In genomic region chr12:6569312-6569711, GRCh38 we compare ENCODE assay signal across 12 cellular contexts. TPM values are rescaled to one million over a fixed set of nuclear protein-coding genes. Genes with fewer than 3 reads are reported as not detected.
DNase-seq lines count a peak whose midpoint lies in the region; ATAC-seq and TF ChIP-seq lines count a peak whose summit lies in the region.
"Had no signal": no experiment of that assay in that cellular context is flagged by ENCODE, and none has a peak within 500 bp of the region (broad histone marks: within the 10 kb centered on the region; RNA-seq: fewer than 3 reads in every experiment).

No MANE protein-coding gene starts in this region.

- POLR2A ChIA-PET in activated CD4-positive, alpha-beta memory T cell treated with anti-CD3 and anti-CD28 coated beads for 36 hours (lab: Charles Lee): interaction anchor here (1.5 kb wide), 1 partner anchor 37 kb away, joined by 4 read pairs; no protein-coding TSS in a partner anchor

- H3K36me3 ChIP-seq in ovary: no peaks in the 10 kb centered on the region

- intact Hi-C loops in activated CD4-positive, alpha-beta memory T cell treated with anti-CD3 and anti-CD28 coated beads for 36 hours (cut with micrococcal nuclease): no loop called here
- intact Hi-C loops in ovary (cut with DNase I): loop anchor here in 3 of 4 donors (5.0 to 10.0 kb wide), 3 partner anchors 33 to 85 kb away; partner anchors contain the start of gene ACRBP (in 1 of the 3)

- no peaks in the 10 kb centered on the region for H3K27me3 Mint-ChIP-seq in stimulated activated naive CD8-positive, alpha-beta T cell treated with anti-CD3 and anti-CD28 coated beads, Interleukin-15, Interleukin-2, amounts not matched to agents 100 ng/mL and 50 ng/mL, for 24 hours
- H3K27me3 Mint-ChIP-seq in activated CD4-positive, alpha-beta memory T cell treated with anti-CD3 and anti-CD28 coated beads for 36 hours: no peaks in the 10 kb centered on the region
- no peaks in the 10 kb centered on the region for H3K27me3 Mint-ChIP-seq in mesothelial cell of epicardium (ENCODE audit: low read depth)

- TF ChIP-seq CTCF in mesothelial cell of epicardium (IDR thresholded peaks at IDR 0.05; ENCODE audit: unreplicated experiment) (no peak), ovary (IDR thresholded peaks at IDR 0.05) (no peak)

- CTCF ChIA-PET in activated CD4-positive, alpha-beta memory T cell treated with anti-CD3 and anti-CD28 coated beads for 36 hours (lab: Charles Lee): interaction anchor here (1.3 to 1.6 kb wide), 3 partner anchors 11 to 32 kb away, joined by 3 to 4 read pairs (median 4); no protein-coding TSS in a partner anchor

- WGBS in ovary, 3 donors: 65 to 75% (median 66%) methylated on average over 12 of the region's 12 CpGs

- ATAC-seq in stimulated activated naive CD8-positive, alpha-beta T cell treated with anti-CD3 and anti-CD28 coated beads, Interleukin-15, Interleukin-2, amounts not matched to agents 100 U/mL and 50 U/mL, for 24 hours: no peak
- ATAC-seq in HG02852 (IDR thresholded peaks at IDR 0.05; ENCODE audit: unreplicated experiment): no peak

- TF ChIP-seq EP300 in ovary (IDR thresholded peaks at IDR 0.05): no peak

- TF ChIP-seq POLR2A in ovary (IDR thresholded peaks at IDR 0.05): no peak

- H3K4me3 ChIP-seq in ovary: no peak overlapping the region

- peaks cover 4% of the 10 kb centered on the region for H3K4me1 ChIP-seq in ovary (ENCODE audit: insufficient read depth)
- H3K4me1 ChIP-seq: colonic mucosa had no signal

- peaks cover 75% of the 10 kb centered on the region for H3K36me3 Mint-ChIP-seq in stimulated activated naive CD8-positive, alpha-beta T cell treated with anti-CD3 and anti-CD28 coated beads, Interleukin-15, Interleukin-2, amounts not matched to agents 100 ng/mL and 50 ng/mL, for 24 hours (ENCODE audit: low read depth)
- H3K36me3 Mint-ChIP-seq in activated CD4-positive, alpha-beta memory T cell treated with anti-CD3 and anti-CD28 coated beads for 36 hours: peaks cover 61% of the 10 kb centered on the region
- peaks cover 44% of the 10 kb centered on the region for H3K36me3 Mint-ChIP-seq in mesothelial cell of epicardium

- peak overlapping the region; percentile 48 for H3K27ac Mint-ChIP-seq in stimulated activated naive CD8-positive, alpha-beta T cell treated with anti-CD3 and anti-CD28 coated beads, Interleukin-15, Interleukin-2, amounts not matched to agents 100 ng/mL and 50 ng/mL, for 24 hours
- H3K27ac Mint-ChIP-seq in activated CD4-positive, alpha-beta memory T cell treated with anti-CD3 and anti-CD28 coated beads for 36 hours: peak overlapping the region; percentile 63
- peak overlapping the region; percentile 50 for H3K27ac Mint-ChIP-seq in mesothelial cell of epicardium

- peak overlapping the region; percentile 100 for H3K4me3 Mint-ChIP-seq in stimulated activated naive CD8-positive, alpha-beta T cell treated with anti-CD3 and anti-CD28 coated beads, Interleukin-15, Interleukin-2, amounts not matched to agents 100 ng/mL and 50 ng/mL, for 24 hours
- H3K4me3 Mint-ChIP-seq in activated CD4-positive, alpha-beta memory T cell treated with anti-CD3 and anti-CD28 coated beads for 36 hours: peak overlapping the region; percentile 94
- H3K4me3 Mint-ChIP-seq in mesothelial cell of epicardium: peak overlapping the region; percentile 98

- H3K4me1 Mint-ChIP-seq in stimulated activated naive CD8-positive, alpha-beta T cell treated with anti-CD3 and anti-CD28 coated beads, Interleukin-15, Interleukin-2, amounts not matched to agents 100 ng/mL and 50 ng/mL, for 24 hours (ENCODE audit: low read depth): peaks cover 51% of the 10 kb centered on the region
- H3K4me1 Mint-ChIP-seq in activated CD4-positive, alpha-beta memory T cell treated with anti-CD3 and anti-CD28 coated beads for 36 hours (ENCODE audit: low read depth): peaks cover 57% of the 10 kb centered on the region
- peaks cover 14% of the 10 kb centered on the region for H3K4me1 Mint-ChIP-seq in mesothelial cell of epicardium

- no peak overlapping the region for H3K27ac ChIP-seq in ovary

- H3K27me3 ChIP-seq in ovary: no peaks in the 10 kb centered on the region
- H3K27me3 ChIP-seq: colonic mucosa had no signal

- H3K9me3 Mint-ChIP-seq in stimulated activated naive CD8-positive, alpha-beta T cell treated with anti-CD3 and anti-CD28 coated beads, Interleukin-15, Interleukin-2, amounts not matched to agents 100 ng/mL and 50 ng/mL, for 24 hours: no peaks in the 10 kb centered on the region
- H3K9me3 Mint-ChIP-seq in activated CD4-positive, alpha-beta memory T cell treated with anti-CD3 and anti-CD28 coated beads for 36 hours: no peaks in the 10 kb centered on the region
- H3K9me3 Mint-ChIP-seq in mesothelial cell of epicardium: no peaks in the 10 kb centered on the region

- no peak for DNase-seq in stimulated activated naive CD8-positive, alpha-beta T cell treated with anti-CD3 and anti-CD28 coated beads, Interleukin-15, Interleukin-2, amounts not matched to agents 100 U/mL and 50 U/mL, for 24 hours
- no peak for DNase-seq in activated CD4-positive, alpha-beta memory T cell treated with anti-CD3 and anti-CD28 coated beads for 36 hours
- DNase-seq in mesothelial cell of epicardium (ENCODE audit: low spot score in 2 of 2, unreplicated experiment in 2 of 2): no peak
- DNase-seq in DMS 273 (lab: John Stamatoyannopoulos, UW; ENCODE audit: unreplicated experiment): no peak
- DNase-seq in DMS79 (lab: John Stamatoyannopoulos, UW): no peak
- DNase-seq in ovary: no peak
- DNase-seq: colonic mucosa, mesendoderm, NCI-H2171 treated with DMSO at 0.1 percent for 48 hours, SHP77 had no signal

- no peaks in the 10 kb centered on the region for H3K9me3 ChIP-seq in ovary
- H3K9me3 ChIP-seq: colonic mucosa had no signal

RNA-seq across cellular contexts. Expression of gene NOP2, which starts 1.2 kb away (rescaled TPM):
- 10 to 100 TPM; 74.9 to 82.2 TPM for total RNA-seq in activated CD4-positive, alpha-beta memory T cell treated with anti-CD3 and anti-CD28 coated beads for 36 hours
- total RNA-seq in mesothelial cell of epicardium (51.8 to 58.6 TPM (median 56.6 TPM) in 3 replicates), ovary (10 to 100 TPM; 11.6 to 46.9 (median 24.5) TPM)
- polyA plus RNA-seq in ovary: 10 to 100 TPM; 11.6 to 31.2 TPM

RNA-seq across cellular contexts. Expression of gene IFFO1, which starts 13.5 kb away (rescaled TPM):
- total RNA-seq in activated CD4-positive, alpha-beta memory T cell treated with anti-CD3 and anti-CD28 coated beads for 36 hours: 10 to 100 TPM; 10.9 to 12.4 TPM
- total RNA-seq in mesothelial cell of epicardium: 14.8 to 16.1 TPM (median 14.8 TPM) in 3 replicates
- total RNA-seq in ovary: 10 to 100 TPM; 10.9 to 31.4 (median 22.9) TPM
- polyA plus RNA-seq in ovary: 10 to 100 TPM in 1 of 2 donors, 1 to 10 TPM in 1; 9.7 to 25.9 TPM

RNA-seq across cellular contexts. Expression of gene GAPDH, which starts 35.0 kb away (rescaled TPM):
- total RNA-seq in activated CD4-positive, alpha-beta memory T cell treated with anti-CD3 and anti-CD28 coated beads for 36 hours: 1,000 to 10,000 TPM; 5,823 to 5,836 TPM
- 2,078 to 2,104 TPM (median 2,089 TPM) in 3 replicates for total RNA-seq in mesothelial cell of epicardium
- 1,000 to 10,000 TPM in 5 of 7 donors, 100 to 1,000 TPM in 2; 661 to 1,442 (median 1,249) TPM for total RNA-seq in ovary
- polyA plus RNA-seq in ovary: 1,000 to 10,000 TPM; 1,086 to 1,247 TPM

RNA-seq across cellular contexts. Expression of gene CHD4, which starts 37.9 kb away (rescaled TPM):
- 100 to 1,000 TPM; 302 to 305 TPM for total RNA-seq in activated CD4-positive, alpha-beta memory T cell treated with anti-CD3 and anti-CD28 coated beads for 36 hours
- total RNA-seq in mesothelial cell of epicardium: 332 to 358 TPM (median 332 TPM) in 3 replicates
- total RNA-seq in ovary: 100 to 1,000 TPM; 137 to 297 (median 227) TPM
- 100 to 1,000 TPM; 118 to 177 TPM for polyA plus RNA-seq in ovary
